ENCODE assay signal across 25 cellular contexts in the genomic region with DNA sequence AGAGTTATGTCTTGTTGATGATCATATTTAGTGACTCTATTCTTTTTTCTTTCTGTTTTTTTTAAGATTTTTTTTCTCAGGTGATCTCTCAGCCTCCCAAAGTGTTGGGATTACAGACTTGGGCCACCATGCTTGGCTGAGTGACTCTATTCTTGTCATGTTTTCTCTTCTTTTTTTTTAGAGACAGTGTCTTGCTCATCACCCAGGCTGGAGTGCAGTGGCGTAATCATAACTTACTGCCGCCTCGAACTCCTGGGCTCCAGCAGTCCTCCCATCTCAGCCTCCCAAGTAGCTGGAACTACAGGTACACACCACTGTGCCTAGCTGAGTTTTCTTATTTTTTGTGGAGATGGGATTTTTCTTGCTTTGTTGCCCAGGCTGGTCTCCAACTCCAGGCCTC.
"Had no signal": no experiment of that assay in that cellular context is flagged by ENCODE, and none has a peak within 500 bp of the region (broad histone marks: within the 10 kb centered on the region; RNA-seq: fewer than 3 reads in every experiment).

No MANE protein-coding gene starts in this region.

- DNase-seq: activated CD4-positive, alpha-beta T cell treated with anti-CD3 and anti-CD28 coated beads for 4 hours; activated CD8-positive, alpha-beta memory T cell treated with anti-CD3 and anti-CD28 coated beads, Interleukin-2, amount 50 U/mL, for 4 hours; activated CD8-positive, alpha-beta T cell treated with anti-CD3 and anti-CD28 coated beads for 36 hours; activated gamma-delta T cell treated with Interleukin-2 at 50 U/mL for 16 hours; activated naive CD4-positive, alpha-beta T cell treated with anti-CD3 and anti-CD28 coated beads, Interleukin-2, amount 10 ng/mL, durations not matched to agents 7 days and 5 days; activated naive CD8-positive, alpha-beta T cell treated with anti-CD3 and anti-CD28 coated beads, Interleukin-2, amount 10 ng/mL, durations not matched to agents 7 days and 5 days; activated T-cell treated with anti-CD3 and anti-CD28 coated beads, Interleukin-2, amount 50 U/mL, for 72 hours; adrenal gland; anterior cingulate cortex; MM.1S; NCI-H1105 treated with DMSO at 0.1 percent for 48 hours; NCI-H1436 treated with DMSO at 0.1 percent for 48 hours; NCI-H187; NCI-H2081; NCI-H510A treated with DMSO at 0.1 percent for 48 hours; NCI-H69; PC-3; SIG-M5; T-cell; T-helper 2 cell; T1000 had no signal

- H3K27me3 ChIP-seq: adrenal gland had no signal

- ATAC-seq: activated CD4-positive, CD25-positive, alpha-beta regulatory T cell treated with anti-CD3 and anti-CD28 coated beads, Interleukin-2, amount 50 U/mL, for 24 hours; activated CD8-positive, alpha-beta T cell treated with anti-CD3 and anti-CD28 coated beads for 36 hours; activated T-cell treated with anti-CD3 and anti-CD28 coated beads, Interleukin-2, amount 50 U/mL, for 72 hours; PC-3; T-cell had no signal

- H3K27me3 Mint-ChIP-seq: activated CD8-positive, alpha-beta T cell treated with anti-CD3 and anti-CD28 coated beads for 36 hours; activated naive CD4-positive, alpha-beta T cell treated with anti-CD3 and anti-CD28 coated beads, Interleukin-2, amount 10 ng/mL, durations not matched to agents 7 days and 5 days; activated naive CD8-positive, alpha-beta T cell treated with anti-CD3 and anti-CD28 coated beads, Interleukin-2, amount 10 ng/mL, durations not matched to agents 7 days and 5 days; T-cell had no signal

- H3K9me3 Mint-ChIP-seq: activated CD8-positive, alpha-beta T cell treated with anti-CD3 and anti-CD28 coated beads for 36 hours; activated naive CD4-positive, alpha-beta T cell treated with anti-CD3 and anti-CD28 coated beads, Interleukin-2, amount 10 ng/mL, durations not matched to agents 7 days and 5 days; activated naive CD8-positive, alpha-beta T cell treated with anti-CD3 and anti-CD28 coated beads, Interleukin-2, amount 10 ng/mL, durations not matched to agents 7 days and 5 days; activated T-cell treated with anti-CD3 and anti-CD28 coated beads, Interleukin-2, amount 50 U/mL, for 72 hours; activated T-helper 2 cell treated with anti-CD3 and anti-CD28 coated beads, Interferon-gamma antibody, Interleukin-2, Interleukin-4, amounts not matched to agents 10 μg/mL and 5 μg/mL and 100 μg/mL, durations not matched to agents 14 hours and 24 hours and 36 hours; T-cell had no signal

- H3K9me3 ChIP-seq: adrenal gland had no signal

- H3K27ac Mint-ChIP-seq: activated CD8-positive, alpha-beta T cell treated with anti-CD3 and anti-CD28 coated beads for 36 hours; activated naive CD4-positive, alpha-beta T cell treated with anti-CD3 and anti-CD28 coated beads, Interleukin-2, amount 10 ng/mL, durations not matched to agents 7 days and 5 days; activated naive CD8-positive, alpha-beta T cell treated with anti-CD3 and anti-CD28 coated beads, Interleukin-2, amount 10 ng/mL, durations not matched to agents 7 days and 5 days; activated T-cell treated with anti-CD3 and anti-CD28 coated beads, Interleukin-2, amount 50 U/mL, for 72 hours; activated T-helper 2 cell treated with anti-CD3 and anti-CD28 coated beads, Interferon-gamma antibody, Interleukin-2, Interleukin-4, amounts not matched to agents 10 μg/mL and 5 μg/mL and 100 μg/mL, durations not matched to agents 14 hours and 24 hours and 36 hours had no signal

- H3K27ac ChIP-seq: adrenal gland, SK-N-MC, VCaP had no signal

- H3K4me1 Mint-ChIP-seq: activated naive CD4-positive, alpha-beta T cell treated with anti-CD3 and anti-CD28 coated beads, Interleukin-2, amount 10 ng/mL, durations not matched to agents 7 days and 5 days had no signal

- H3K4me3 ChIP-seq: adrenal gland, SK-N-MC had no signal

- H3K4me3 Mint-ChIP-seq: activated CD8-positive, alpha-beta T cell treated with anti-CD3 and anti-CD28 coated beads for 36 hours; activated naive CD4-positive, alpha-beta T cell treated with anti-CD3 and anti-CD28 coated beads, Interleukin-2, amount 10 ng/mL, durations not matched to agents 7 days and 5 days; activated naive CD8-positive, alpha-beta T cell treated with anti-CD3 and anti-CD28 coated beads, Interleukin-2, amount 10 ng/mL, durations not matched to agents 7 days and 5 days; activated T-cell treated with anti-CD3 and anti-CD28 coated beads, Interleukin-2, amount 50 U/mL, for 72 hours; T-cell had no signal
